ENCODE assay signal across 1 cellular context in genomic region chr6:31534011-31534410, GRCh38.
TF ChIP-seq lines count a peak whose summit lies in the region.

No MANE protein-coding gene starts in this region.

TF ChIP-seq in WTC11, 78 proteins besides CTCF, POLR2A, EP300 and RAD21:
- TF ChIP-seq PREB (CRISPR knock-in tag; IDR thresholded peaks at IDR 0.05; ENCODE audit: borderline replicate concordance): no peak
- TF ChIP-seq, protein P1, sequence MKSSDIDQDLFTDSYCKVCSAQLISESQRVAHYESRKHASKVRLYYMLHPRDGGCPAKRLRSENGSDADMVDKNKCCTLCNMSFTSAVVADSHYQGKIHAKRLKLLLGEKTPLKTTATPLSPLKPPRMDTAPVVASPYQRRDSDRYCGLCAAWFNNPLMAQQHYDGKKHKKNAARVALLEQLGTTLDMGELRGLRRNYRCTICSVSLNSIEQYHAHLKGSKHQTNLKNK (CRISPR knock-in tag; IDR thresholded peaks at IDR 0.05): no peak
- no peak for TF ChIP-seq GABPB1 (CRISPR knock-in tag; IDR thresholded peaks at IDR 0.05)
- TF ChIP-seq ZNF317 (CRISPR knock-in tag; IDR thresholded peaks at IDR 0.05; ENCODE audit: borderline replicate concordance, low read depth): no peak
- TF ChIP-seq PRRX2 (CRISPR knock-in tag; IDR thresholded peaks at IDR 0.05): no peak
- TF ChIP-seq RELA (CRISPR knock-in tag; IDR thresholded peaks at IDR 0.05; ENCODE audit: borderline replicate concordance): no peak
- no peak for TF ChIP-seq FOXP4 (CRISPR knock-in tag; IDR thresholded peaks at IDR 0.05)
- no peak for TF ChIP-seq HMGXB4 (CRISPR knock-in tag; IDR thresholded peaks at IDR 0.05)
- no peak for TF ChIP-seq TCF7 (CRISPR knock-in tag; IDR thresholded peaks at IDR 0.05; ENCODE audit: low read depth)
- TF ChIP-seq ZNF671 (CRISPR knock-in tag; IDR thresholded peaks at IDR 0.05): 0 out of 2 replicates have a peak, but pooled peaks have one; percentile 29
- TF ChIP-seq, protein P2, sequence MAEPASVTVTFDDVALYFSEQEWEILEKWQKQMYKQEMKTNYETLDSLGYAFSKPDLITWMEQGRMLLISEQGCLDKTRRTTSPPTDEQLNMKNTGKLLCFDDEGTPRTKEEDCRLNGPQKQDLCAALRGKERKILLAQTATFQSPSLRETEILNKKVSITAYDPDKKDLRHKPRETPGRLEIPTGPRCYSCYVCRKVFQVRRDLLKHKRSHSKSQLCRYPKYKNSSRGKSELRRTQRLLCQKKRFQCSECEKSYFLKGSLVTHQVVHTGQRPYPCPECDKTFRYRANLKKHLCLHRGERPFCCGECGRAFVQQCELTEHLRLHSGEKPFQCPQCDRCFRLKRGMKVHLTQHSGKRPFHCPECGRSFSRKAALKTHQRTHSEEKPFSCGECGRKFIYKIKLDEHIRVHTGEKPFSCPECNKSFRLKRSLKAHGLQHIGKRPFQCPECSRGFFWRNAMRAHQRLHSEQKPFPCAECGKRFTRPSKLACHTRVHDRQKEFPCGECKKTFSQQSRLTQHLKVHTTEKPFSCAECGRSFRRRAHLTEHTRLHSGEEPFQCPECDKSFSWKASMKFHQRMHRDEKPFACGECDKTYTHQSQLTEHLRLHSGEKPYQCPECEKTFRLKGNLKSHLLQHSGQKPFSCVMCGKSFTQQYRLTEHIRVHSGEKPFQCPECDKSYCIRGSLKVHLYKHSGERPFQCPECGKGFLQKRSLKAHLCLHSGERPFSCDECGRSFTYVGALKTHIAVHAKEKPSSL (CRISPR knock-in tag; conservative IDR thresholded peaks at IDR 0.05): peak; percentile 24; the same call in 1 of the 2 replicates
- no peak for TF ChIP-seq TP53 (CRISPR knock-in tag; IDR thresholded peaks at IDR 0.05)
- no peak for TF ChIP-seq CBFB (CRISPR knock-in tag; IDR thresholded peaks at IDR 0.05; ENCODE audit: low read depth)
- TF ChIP-seq ZNF263 (CRISPR knock-in tag; IDR thresholded peaks at IDR 0.05; ENCODE audit: low read depth): no peak
- no peak for TF ChIP-seq ZNF532 (CRISPR knock-in tag; IDR thresholded peaks at IDR 0.05; ENCODE audit: borderline replicate concordance)
- TF ChIP-seq, protein P3, sequence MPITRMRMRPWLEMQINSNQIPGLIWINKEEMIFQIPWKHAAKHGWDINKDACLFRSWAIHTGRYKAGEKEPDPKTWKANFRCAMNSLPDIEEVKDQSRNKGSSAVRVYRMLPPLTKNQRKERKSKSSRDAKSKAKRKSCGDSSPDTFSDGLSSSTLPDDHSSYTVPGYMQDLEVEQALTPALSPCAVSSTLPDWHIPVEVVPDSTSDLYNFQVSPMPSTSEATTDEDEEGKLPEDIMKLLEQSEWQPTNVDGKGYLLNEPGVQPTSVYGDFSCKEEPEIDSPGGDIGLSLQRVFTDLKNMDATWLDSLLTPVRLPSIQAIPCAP (CRISPR knock-in tag; IDR thresholded peaks at IDR 0.05): no peak
